18 cellular contexts compared by ENCODE assay signal in the genomic region with DNA sequence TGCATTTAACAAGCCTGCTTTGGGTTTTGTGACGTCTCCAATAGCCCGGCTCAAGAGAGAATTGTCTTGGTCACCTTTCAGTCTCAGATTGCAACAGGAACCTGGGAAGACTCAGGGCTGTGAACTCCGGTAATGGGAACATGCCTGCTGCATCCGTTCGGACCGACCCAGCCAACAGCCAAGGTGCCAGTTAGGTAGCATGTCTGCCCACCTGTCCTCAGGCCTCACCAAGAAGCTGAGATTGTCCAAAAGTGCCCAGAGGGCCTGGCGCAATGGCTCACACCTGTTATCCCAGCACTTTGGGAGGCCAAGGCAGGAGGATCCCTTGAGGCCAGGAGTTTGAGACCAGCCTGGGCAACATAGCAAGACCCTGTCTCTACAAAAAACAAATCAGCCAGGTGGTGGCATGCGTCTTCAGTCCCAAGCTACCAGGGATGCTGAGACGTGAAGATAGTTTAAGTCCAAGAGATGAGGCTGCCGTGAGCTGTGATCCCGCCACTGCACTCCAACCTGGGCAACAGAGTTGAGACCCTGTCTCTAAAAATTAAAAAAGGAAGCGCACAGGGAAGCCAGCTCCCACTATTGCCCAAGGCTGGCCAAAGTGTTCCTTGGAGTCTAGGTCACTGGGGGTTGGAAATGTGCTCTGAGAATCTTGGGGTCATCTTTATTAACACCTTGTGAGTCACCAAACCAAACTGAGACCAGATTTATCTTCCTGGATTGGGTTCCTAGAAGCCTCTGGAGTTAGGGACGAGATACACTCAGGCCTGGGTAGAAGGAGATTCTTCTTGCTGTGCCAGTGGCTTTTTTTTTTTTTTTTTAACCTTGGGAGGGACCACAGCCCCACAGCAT. TPM values are rescaled to one million over a fixed set of nuclear protein-coding genes. Genes with fewer than 3 reads are reported as not detected.
A peak's percentile ranks its signal among the peaks of the same experiment; 100 is the strongest.
DNase-seq lines count a peak whose midpoint lies in the region; ATAC-seq and TF ChIP-seq lines count a peak whose summit lies in the region.
"Had no signal": no experiment of that assay in that cellular context is flagged by ENCODE, and none has a peak within 500 bp of the region (broad histone marks: within the 10 kb centered on the region; RNA-seq: fewer than 3 reads in every experiment).

No MANE protein-coding gene starts in this region.

- TF ChIP-seq EP300 in esophagus muscularis mucosa (IDR thresholded peaks at IDR 0.05), result no peak
- TF ChIP-seq EP300 in tibial nerve (IDR thresholded peaks at IDR 0.05), result no peak

- no peak for ATAC-seq in PC-3
- ATAC-seq: left lobe of liver had no signal

- BruUV-seq in PC-3 (replicated peaks; lab: Mats Ljungman, UMichigan), result no TSS peak

- H3K9me3 ChIP-seq in PC-3 (ENCODE audit: low read length), result no peaks in the 10 kb centered on the region
- no peaks in the 10 kb centered on the region for H3K9me3 ChIP-seq in esophagus muscularis mucosa
- H3K9me3 ChIP-seq in tibial nerve, result no peaks in the 10 kb centered on the region
- H3K9me3 ChIP-seq: SJSA1 had no signal

- H3K4me1 ChIP-seq in ACC112 (ENCODE audit: control insufficient read depth, insufficient read depth, low read length, unreplicated experiment), result peaks cover 42% of the 10 kb centered on the region
- peaks cover 86% of the 10 kb centered on the region for H3K4me1 ChIP-seq in PC-3 (ENCODE audit: insufficient read depth, low read length)
- H3K4me1 ChIP-seq in esophagus muscularis mucosa, result peaks cover 40 to 46% (median 44%) of the 10 kb centered on the region in 4 donors
- H3K4me1 ChIP-seq in rectal smooth muscle tissue (ENCODE audit: control insufficient read depth, insufficient read depth, low read length), result peaks cover 8% of the 10 kb centered on the region
- H3K4me1 ChIP-seq in tibial nerve, result peaks cover 0 to 29% (median 9%) of the 10 kb centered on the region in 4 donors

- H3K4me2 ChIP-seq in PC-3 (ENCODE audit: low read length), result no peak overlapping the region

- H3K9ac ChIP-seq in PC-3 (ENCODE audit: low read length) (peak overlapping the region; percentile 97), rectal smooth muscle tissue (ENCODE audit: low read length) (no peak overlapping the region)

- H3K36me3 ChIP-seq in ACC112 (ENCODE audit: insufficient read depth, low read length) (peaks cover 17% of the 10 kb centered on the region), PC-3 (ENCODE audit: low read depth, low read length) (peaks cover 37% of the 10 kb centered on the region), esophagus muscularis mucosa (peaks cover 26 to 50% (median 48%) of the 10 kb centered on the region in 4 donors), rectal smooth muscle tissue (ENCODE audit: control insufficient read depth, insufficient read depth, low read length) (peaks cover 16% of the 10 kb centered on the region), tibial nerve (peaks cover 0 to 54% (median 5%) of the 10 kb centered on the region in 3 donors)

- H3K27ac ChIP-seq in ACC112 (ENCODE audit: low read depth, low read length) (peak overlapping the region; percentile 44; the same call in 1 of the 2 replicates), PC-3 (ENCODE audit: low read length) (peak overlapping the region; percentile 100), esophagus muscularis mucosa (replicated peaks in 1 of 4) (peak overlapping the region; percentile 70 to 74 (median 74)), rectal smooth muscle tissue (ENCODE audit: low read depth, low read length) (peak overlapping the region; percentile 58), tibial nerve (peak overlapping the region in 1 of 4 donors; percentile 28)

- H4K20me1 ChIP-seq in PC-3 (ENCODE audit: low read length), result no peaks in the 10 kb centered on the region

- CTCF ChIA-PET in PC-3 (lab: Charles Lee), result no interaction called here

- H3K4me3 ChIP-seq in ACC112 (ENCODE audit: low read depth, low read length) (no peak overlapping the region), PC-3 (ENCODE audit: low read length) (no peak overlapping the region), esophagus muscularis mucosa (no peak overlapping the region), rectal smooth muscle tissue (ENCODE audit: low read length) (no peak overlapping the region), tibial nerve (no peak overlapping the region)
- H3K4me3 ChIP-seq: SJSA1 had no signal

- H3K27me3 ChIP-seq in ACC112 (ENCODE audit: insufficient read depth, low read length), result no peaks in the 10 kb centered on the region
- no peaks in the 10 kb centered on the region for H3K27me3 ChIP-seq in PC-3 (ENCODE audit: low read length)
- H3K27me3 ChIP-seq in esophagus muscularis mucosa, result no peaks in the 10 kb centered on the region
- H3K27me3 ChIP-seq in rectal smooth muscle tissue (ENCODE audit: control insufficient read depth, insufficient read depth, low read length), result no peaks in the 10 kb centered on the region
- H3K27me3 ChIP-seq in tibial nerve, result no peaks in the 10 kb centered on the region
- H3K27me3 ChIP-seq: SJSA1 had no signal

- peaks cover 8% of the 10 kb centered on the region for H3F3A ChIP-seq in PC-3 (ENCODE audit: low read length, unreplicated experiment)

- no peaks in the 10 kb centered on the region for H3K9me2 ChIP-seq in PC-3 (replicated peaks; ENCODE audit: low read length)

- no peak for TF ChIP-seq CTCF in PC-3 (conservative IDR thresholded peaks at IDR 0.05; ENCODE audit: low read depth, low read length)
- TF ChIP-seq CTCF in esophagus muscularis mucosa (IDR thresholded peaks at IDR 0.05), result no peak
- TF ChIP-seq CTCF in tibial nerve (IDR thresholded peaks at IDR 0.05), result no peak

- TF ChIP-seq POLR2A in esophagus muscularis mucosa (IDR thresholded peaks at IDR 0.05; ENCODE audit: low read depth) (no peak), tibial nerve (IDR thresholded peaks at IDR 0.05) (no peak)

- H2AFZ ChIP-seq in ACC112 (ENCODE audit: low read length, unreplicated experiment), result no peak overlapping the region
- no peak overlapping the region for H2AFZ ChIP-seq in PC-3 (ENCODE audit: low read length)

- DNase-seq in PC-3 (peak; percentile 30), esophagus muscularis mucosa (ENCODE audit: extremely low spot score) (no peak), tibial nerve (ENCODE audit: low spot score in 2 of 2) (no peak), NCI-H187 (lab: John Stamatoyannopoulos, UW) (no peak), NCI-H2196 treated with DMSO at 0.1 percent for 48 hours (lab: John Stamatoyannopoulos, UW; ENCODE audit: unreplicated experiment) (no peak), NCI-H1436 (lab: John Stamatoyannopoulos, UW) (no peak)
- DNase-seq: activated CD4-positive, alpha-beta T cell treated with anti-CD3 and anti-CD28 coated beads for 48 hours; activated CD8-positive, alpha-beta memory T cell treated with anti-CD3 and anti-CD28 coated beads, Interleukin-2, amount 50 U/mL, for 48 hours; activated naive CD4-positive, alpha-beta T cell; AML-193; dermis blood vessel endothelial cell; naive B cell; NCI-H146; stimulated activated naive CD4-positive, alpha-beta T cell had no signal

- 91% methylated on average over 13 of the region's 13 CpGs for WGBS in esophagus muscularis mucosa
- 93 to 94% methylated on average over 13 of the region's 13 CpGs for WGBS in tibial nerve, 2 donors

- intact Hi-C loops in PC-3 (cut with micrococcal nuclease) (no loop called here), esophagus muscularis mucosa (cut with DNase I) (loop anchor here (10.0 kb wide), 1 partner anchor 473 kb away; a partner anchor contains a TSS)

- H3K79me2 ChIP-seq in ACC112 (ENCODE audit: control insufficient read depth, insufficient read depth, low read length, unreplicated experiment) (no peaks in the 10 kb centered on the region), PC-3 (ENCODE audit: low read length) (peaks cover 39% of the 10 kb centered on the region)

- POLR2A ChIA-PET in PC-3 (lab: Charles Lee; ENCODE audit: unreplicated experiment), result no interaction called here

RNA-seq across cellular contexts. Expression of a gene that starts 26.9 kb away (rescaled TPM):
- total RNA-seq in PC-3 (2014; rRNA removed) (47.1 and 47.6 TPM in 2 replicates), esophagus muscularis mucosa (10 to 100 TPM; 44.0 to 81.7 (median 73.9) TPM), tibial nerve (10 to 100 TPM; 23.8 to 38.4 (median 32.0) TPM)

RNA-seq across cellular contexts. Expression of a gene that starts 47.7 kb away (rescaled TPM):
- total RNA-seq in PC-3 (2014; rRNA removed) (8.1 and 8.2 TPM in 2 replicates), esophagus muscularis mucosa (10 to 100 TPM; 15.1 to 24.0 (median 19.0) TPM), tibial nerve (10 to 100 TPM; 22.7 to 39.8 (median 36.4) TPM)
